ENCODE assay signal across 8 cellular contexts in genomic region chr7:142496545-142496991, GRCh38.
DNase-seq lines count a peak whose midpoint lies in the region; ATAC-seq and TF ChIP-seq lines count a peak whose summit lies in the region.

No MANE protein-coding gene starts in this region.

- peaks cover 21% of the 10 kb centered on the region for H3K4me1 ChIP-seq in osteoblast (ENCODE audit: insufficient read depth, low read length)

- no peaks in the 10 kb centered on the region for H3K36me3 ChIP-seq in BJ (ENCODE audit: control insufficient read depth, insufficient read depth, low read length)
- no peaks in the 10 kb centered on the region for H3K36me3 ChIP-seq in osteoblast (ENCODE audit: insufficient read depth, low read length)

- no peak overlapping the region for H2AFZ ChIP-seq in osteoblast (ENCODE audit: low read length)

- H3K27ac ChIP-seq in osteoblast (ENCODE audit: low read depth, low read length): no peak overlapping the region

- no peak for DNase-seq in BJ (ENCODE audit: low read depth)
- peak; percentile 84 for DNase-seq in SK-MEL-5 (ENCODE audit: low read depth, low spot score)
- DNase-seq in osteoblast (ENCODE audit: insufficient read length, low spot score, missing footprints): no peak
- no peak for DNase-seq in mesenteric fat pad (ENCODE audit: low spot score)
- DNase-seq in OCI-M2 (lab: John Stamatoyannopoulos, UW; ENCODE audit: unreplicated experiment): no peak

- H3K4me3 ChIP-seq in BJ (ENCODE audit: low read depth, low read length) (no peak overlapping the region), osteoblast (ENCODE audit: insufficient read depth, low read length) (no peak overlapping the region)

- H3K4me2 ChIP-seq in osteoblast (ENCODE audit: insufficient read depth, low read length): peak overlapping the region; percentile 30

- peaks cover 16% of the 10 kb centered on the region for H3K27me3 ChIP-seq in BJ (ENCODE audit: control insufficient read depth, insufficient read depth, low read length)
- H3K27me3 ChIP-seq in osteoblast (ENCODE audit: insufficient read depth, low read length): peaks cover 19% of the 10 kb centered on the region

- TF ChIP-seq CTCF in BJ (IDR thresholded peaks at IDR 0.05; ENCODE audit: insufficient read depth, low read depth, low read length) (peak; percentile 77), osteoblast (IDR thresholded peaks at IDR 0.05; ENCODE audit: extremely low read depth, low read depth, low read length) (peak; percentile 79)

- no peaks in the 10 kb centered on the region for H4K20me1 ChIP-seq in osteoblast (ENCODE audit: insufficient read depth, low read length)

- no peaks in the 10 kb centered on the region for H3K79me2 ChIP-seq in osteoblast (ENCODE audit: insufficient read depth, low read length)

- peak; percentile 84 for ATAC-seq in GM18502 (IDR thresholded peaks at IDR 0.05; ENCODE audit: poor library complexity, unreplicated experiment)
- peak; percentile 52 for ATAC-seq in HG03066 (IDR thresholded peaks at IDR 0.05; ENCODE audit: low read depth, unreplicated experiment)
- peak; percentile 55 for ATAC-seq in esophagus mucosa

- POLR2A ChIA-PET in BJ (lab: Charles Lee): no interaction called here

- in situ Hi-C loops in SK-MEL-5 (cut with HindIII; ENCODE audit: low pct_unique_long_range_greater_than_20kb, low sequenced_read_pairs): no loop called here

- no peaks in the 10 kb centered on the region for H3K9me3 ChIP-seq in osteoblast (ENCODE audit: low read depth, low read length)

- CTCF ChIA-PET in BJ (lab: Yijun Ruan, JAX): interaction anchor here (0.9 to 17.2 kb wide), 31 partner anchors 9 to 507 kb away, joined by 3 to 236 read pairs (median 5); no protein-coding TSS in a partner anchor
